In genomic region chr3:159200176-159200575, GRCh38 we compare ENCODE assay signal across 1 cellular context.
A peak's percentile ranks its signal among the peaks of the same experiment; 100 is the strongest.
TF ChIP-seq lines count a peak whose summit lies in the region.

No MANE protein-coding gene starts in this region.

TF ChIP-seq in SK-N-SH, 30 proteins besides CTCF, POLR2A, EP300 and RAD21 (continued from another document):
- TF ChIP-seq, protein P1, sequence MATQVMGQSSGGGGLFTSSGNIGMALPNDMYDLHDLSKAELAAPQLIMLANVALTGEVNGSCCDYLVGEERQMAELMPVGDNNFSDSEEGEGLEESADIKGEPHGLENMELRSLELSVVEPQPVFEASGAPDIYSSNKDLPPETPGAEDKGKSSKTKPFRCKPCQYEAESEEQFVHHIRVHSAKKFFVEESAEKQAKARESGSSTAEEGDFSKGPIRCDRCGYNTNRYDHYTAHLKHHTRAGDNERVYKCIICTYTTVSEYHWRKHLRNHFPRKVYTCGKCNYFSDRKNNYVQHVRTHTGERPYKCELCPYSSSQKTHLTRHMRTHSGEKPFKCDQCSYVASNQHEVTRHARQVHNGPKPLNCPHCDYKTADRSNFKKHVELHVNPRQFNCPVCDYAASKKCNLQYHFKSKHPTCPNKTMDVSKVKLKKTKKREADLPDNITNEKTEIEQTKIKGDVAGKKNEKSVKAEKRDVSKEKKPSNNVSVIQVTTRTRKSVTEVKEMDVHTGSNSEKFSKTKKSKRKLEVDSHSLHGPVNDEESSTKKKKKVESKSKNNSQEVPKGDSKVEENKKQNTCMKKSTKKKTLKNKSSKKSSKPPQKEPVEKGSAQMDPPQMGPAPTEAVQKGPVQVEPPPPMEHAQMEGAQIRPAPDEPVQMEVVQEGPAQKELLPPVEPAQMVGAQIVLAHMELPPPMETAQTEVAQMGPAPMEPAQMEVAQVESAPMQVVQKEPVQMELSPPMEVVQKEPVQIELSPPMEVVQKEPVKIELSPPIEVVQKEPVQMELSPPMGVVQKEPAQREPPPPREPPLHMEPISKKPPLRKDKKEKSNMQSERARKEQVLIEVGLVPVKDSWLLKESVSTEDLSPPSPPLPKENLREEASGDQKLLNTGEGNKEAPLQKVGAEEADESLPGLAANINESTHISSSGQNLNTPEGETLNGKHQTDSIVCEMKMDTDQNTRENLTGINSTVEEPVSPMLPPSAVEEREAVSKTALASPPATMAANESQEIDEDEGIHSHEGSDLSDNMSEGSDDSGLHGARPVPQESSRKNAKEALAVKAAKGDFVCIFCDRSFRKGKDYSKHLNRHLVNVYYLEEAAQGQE (IDR thresholded peaks at IDR 0.05; ENCODE audit: low read depth, low read length) = peak; percentile 52; the same call in 1 of the 2 replicates
- TF ChIP-seq FOSL2 (IDR thresholded peaks at IDR 0.05; ENCODE audit: borderline replicate concordance, low read depth) (peak; percentile 34; the same call in 1 of the 2 replicates), NFIC (IDR thresholded peaks at IDR 0.05; ENCODE audit: borderline replicate concordance) (peak; percentile 44; the same call in 1 of the 2 replicates), GABPA (IDR thresholded peaks at IDR 0.05; ENCODE audit: low read depth) (0 out of 2 replicates have a peak, but pooled peaks have one; percentile 8), JUND (IDR thresholded peaks at IDR 0.05) (peak; percentile 68), MXI1 (IDR thresholded peaks at IDR 0.05; ENCODE audit: low read depth, low read length) (no peak), EZH2phosphoT487 (IDR thresholded peaks at IDR 0.05; ENCODE audit: borderline replicate concordance, low read depth) (no peak), GATA2 (CRISPR knock-in tag; IDR thresholded peaks at IDR 0.05) (no peak), USF2 (IDR thresholded peaks at IDR 0.05; ENCODE audit: borderline replicate concordance, low read depth, low read length) (no peak), TEAD4 (IDR thresholded peaks at IDR 0.05; ENCODE audit: borderline replicate concordance, insufficient read depth) (peak; percentile 83), FOXJ3 (CRISPR knock-in tag; IDR thresholded peaks at IDR 0.05) (no peak), POLR2AphosphoS5 (IDR thresholded peaks at IDR 0.05; ENCODE audit: low read depth, low read length) (peak; percentile 69; the same call in 1 of the 2 replicates), TCF12 (IDR thresholded peaks at IDR 0.05) (peak; percentile 93), NRF1 (IDR thresholded peaks at IDR 0.05; ENCODE audit: low read depth, low read length) (no peak)
- TF ChIP-seq, protein P2, sequence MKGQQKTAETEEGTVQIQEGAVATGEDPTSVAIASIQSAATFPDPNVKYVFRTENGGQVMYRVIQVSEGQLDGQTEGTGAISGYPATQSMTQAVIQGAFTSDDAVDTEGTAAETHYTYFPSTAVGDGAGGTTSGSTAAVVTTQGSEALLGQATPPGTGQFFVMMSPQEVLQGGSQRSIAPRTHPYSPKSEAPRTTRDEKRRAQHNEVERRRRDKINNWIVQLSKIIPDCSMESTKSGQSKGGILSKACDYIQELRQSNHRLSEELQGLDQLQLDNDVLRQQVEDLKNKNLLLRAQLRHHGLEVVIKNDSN (IDR thresholded peaks at IDR 0.05; ENCODE audit: borderline replicate concordance, low read depth) = no peak
